In the genomic region with DNA sequence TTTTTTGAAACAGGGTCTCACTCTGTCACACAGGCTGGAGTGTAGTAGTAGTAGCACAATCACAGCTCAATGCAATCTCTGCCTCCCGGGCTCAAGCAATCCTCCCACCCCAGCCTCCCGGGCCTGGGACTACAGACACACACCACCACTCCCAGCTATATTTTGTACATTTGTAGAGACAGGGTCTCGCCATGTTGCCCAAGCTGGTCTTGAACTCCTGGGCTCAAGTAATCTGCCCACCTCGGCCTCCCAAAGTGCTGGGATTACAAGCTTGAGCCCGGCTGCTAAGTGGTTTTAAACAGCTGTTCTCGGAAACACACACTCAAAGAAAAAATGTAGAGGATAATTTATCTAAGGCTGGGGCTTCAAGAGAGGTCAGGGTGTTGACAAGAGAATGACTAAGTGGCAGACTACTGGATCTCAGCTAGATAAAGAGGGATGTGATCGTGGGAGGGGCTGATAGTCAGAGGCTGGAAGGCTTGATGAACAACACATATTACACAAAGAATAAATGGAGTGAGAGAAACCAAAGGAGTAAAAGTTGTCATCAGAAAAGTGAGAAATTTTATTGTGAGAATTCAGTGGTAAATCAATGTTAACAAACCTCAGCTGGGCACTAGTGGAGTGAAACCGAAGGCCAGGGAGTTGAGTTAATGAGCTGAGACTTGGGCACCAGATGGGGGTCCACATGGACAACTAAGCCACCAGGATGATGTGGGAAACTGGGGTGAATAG, we compare ENCODE assay signal across 17 cellular contexts. TPM values are rescaled to one million over a fixed set of nuclear protein-coding genes. Genes with fewer than 3 reads are reported as not detected.
A peak's percentile ranks its signal among the peaks of the same experiment; 100 is the strongest.
DNase-seq lines count a peak whose midpoint lies in the region; ATAC-seq and TF ChIP-seq lines count a peak whose summit lies in the region.
"Had no signal": no experiment of that assay in that cellular context is flagged by ENCODE, and none has a peak within 500 bp of the region (broad histone marks: within the 10 kb centered on the region; RNA-seq: fewer than 3 reads in every experiment).

No MANE protein-coding gene starts in this region.

- no peak overlapping the region for H3K4me2 ChIP-seq in hepatocyte

- DNase-seq in left ventricle myocardium superior (no peak), left ventricle myocardium inferior (no peak), SJCRH30 (peak; percentile 6 to 34), hepatocyte (ENCODE audit: low spot score) (peak; percentile 65), esophagus muscularis mucosa (ENCODE audit: extremely low spot score) (no peak), suprapubic skin (ENCODE audit: low spot score in 2 of 2) (no peak), LoVo (ENCODE audit: low spot score) (no peak)
- DNase-seq: activated CD4-positive, alpha-beta T cell treated with anti-CD3 and anti-CD28 coated beads, Interleukin-2, amount 50 U/mL, for 48 hours; activated effector memory CD4-positive, alpha-beta T cell treated with Interleukin-2 at 50 U/mL for 16 hours; cerebellar nuclear complex; Karpas-422; NCI-H2081; stimulated activated CD4-positive, alpha-beta T cell treated with anti-CD3 and anti-CD28 coated beads, Interleukin-2, amount 100 ng/mL, for 24 hours; T-helper 17 cell had no signal

- no peak for TF ChIP-seq CTCF in left ventricle myocardium inferior (IDR thresholded peaks at IDR 0.05; ENCODE audit: borderline replicate concordance)
- TF ChIP-seq CTCF in hepatocyte (IDR thresholded peaks at IDR 0.05; ENCODE audit: poor library complexity): no peak
- no peak for TF ChIP-seq CTCF in esophagus muscularis mucosa (IDR thresholded peaks at IDR 0.05)
- no peak for TF ChIP-seq CTCF in suprapubic skin (IDR thresholded peaks at IDR 0.05)

- peak; percentile 51 for ATAC-seq in left ventricle myocardium superior
- no peak for ATAC-seq in HG02623 (IDR thresholded peaks at IDR 0.05; ENCODE audit: unreplicated experiment)
- ATAC-seq: T-helper 17 cell had no signal

- H3K27ac ChIP-seq in left ventricle myocardium inferior (replicated peaks): no peak overlapping the region
- H3K27ac ChIP-seq in SJCRH30: no peak overlapping the region
- peak overlapping the region; percentile 36 for H3K27ac ChIP-seq in hepatocyte
- no peak overlapping the region for H3K27ac ChIP-seq in esophagus muscularis mucosa (replicated peaks in 1 of 4)
- H3K27ac ChIP-seq in suprapubic skin: no peak overlapping the region
- H3K27ac ChIP-seq: Peyer's patch had no signal

- H3K4me3 ChIP-seq in left ventricle myocardium inferior (no peak overlapping the region), SJCRH30 (no peak overlapping the region), hepatocyte (no peak overlapping the region), esophagus muscularis mucosa (no peak overlapping the region), suprapubic skin (no peak overlapping the region)
- H3K4me3 ChIP-seq: Peyer's patch had no signal

- H3K36me3 ChIP-seq in left ventricle myocardium inferior (no peaks in the 10 kb centered on the region), SJCRH30 (no peaks in the 10 kb centered on the region), hepatocyte (replicated peaks; ENCODE audit: insufficient read depth, low read depth) (no peaks in the 10 kb centered on the region), esophagus muscularis mucosa (no peaks in the 10 kb centered on the region), suprapubic skin (no peaks in the 10 kb centered on the region)
- H3K36me3 ChIP-seq: Peyer's patch had no signal

- H3K27me3 ChIP-seq in left ventricle myocardium inferior (ENCODE audit: low read depth): no peaks in the 10 kb centered on the region
- H3K27me3 ChIP-seq in SJCRH30: no peaks in the 10 kb centered on the region
- peaks cover 18% of the 10 kb centered on the region for H3K27me3 ChIP-seq in hepatocyte
- peaks cover 0 to 4% (median 0%) of the 10 kb centered on the region in 4 donors for H3K27me3 ChIP-seq in esophagus muscularis mucosa
- no peaks in the 10 kb centered on the region for H3K27me3 ChIP-seq in suprapubic skin
- H3K27me3 ChIP-seq: Peyer's patch had no signal

- H3K9me2 ChIP-seq in hepatocyte (replicated peaks; ENCODE audit: insufficient read depth): no peaks in the 10 kb centered on the region

- peaks cover 22% of the 10 kb centered on the region for H3K4me1 ChIP-seq in left ventricle myocardium inferior
- H3K4me1 ChIP-seq in SJCRH30: no peaks in the 10 kb centered on the region
- H3K4me1 ChIP-seq in hepatocyte (ENCODE audit: insufficient read depth): no peaks in the 10 kb centered on the region
- H3K4me1 ChIP-seq in esophagus muscularis mucosa: peaks cover 0 to 3% (median 0%) of the 10 kb centered on the region in 4 donors
- H3K4me1 ChIP-seq in suprapubic skin: peaks cover 1% of the 10 kb centered on the region

- TF ChIP-seq EP300 in esophagus muscularis mucosa (IDR thresholded peaks at IDR 0.05): no peak
- no peak for TF ChIP-seq EP300 in suprapubic skin (IDR thresholded peaks at IDR 0.05)

- no peaks in the 10 kb centered on the region for H4K20me1 ChIP-seq in hepatocyte (ENCODE audit: insufficient read depth, poor library complexity, severe bottlenecking)

- intact Hi-C loops in left ventricle myocardium superior (cut with micrococcal nuclease): no loop called here
- intact Hi-C loops in left ventricle myocardium inferior (cut with micrococcal nuclease): no loop called here
- intact Hi-C loops in esophagus muscularis mucosa (cut with DNase I): no loop called here

- H3K9me3 ChIP-seq in left ventricle myocardium inferior (replicated peaks) (no peaks in the 10 kb centered on the region), SJCRH30 (replicated peaks) (no peaks in the 10 kb centered on the region), hepatocyte (ENCODE audit: low read depth) (no peaks in the 10 kb centered on the region), esophagus muscularis mucosa (no peaks in the 10 kb centered on the region), suprapubic skin (no peaks in the 10 kb centered on the region)
- H3K9me3 ChIP-seq: Peyer's patch had no signal

- TF ChIP-seq POLR2A in esophagus muscularis mucosa (IDR thresholded peaks at IDR 0.05; ENCODE audit: low read depth): no peak
- no peak for TF ChIP-seq POLR2A in suprapubic skin (IDR thresholded peaks at IDR 0.05)

- H3K79me2 ChIP-seq in hepatocyte: no peaks in the 10 kb centered on the region

- no peak overlapping the region for H2AFZ ChIP-seq in hepatocyte

- 34% methylated on average over 8 of the region's 8 CpGs for WGBS in hepatocyte (ENCODE audit: low lambda C conversion rate, missing lambda C conversion rate)
- WGBS in esophagus muscularis mucosa: 50% methylated on average over 8 of the region's 8 CpGs
- 77% methylated on average over 8 of the region's 8 CpGs for WGBS in suprapubic skin

RNA-seq across cellular contexts. Expression of a gene that starts 6.9 kb away (rescaled TPM):
- total RNA-seq in left ventricle myocardium superior: 1.4 TPM
- total RNA-seq in left ventricle myocardium inferior: 1.5 TPM
- total RNA-seq in SJCRH30 (2014; rRNA removed; shearing (Covaris generic)): not detected in 2 replicates
- total RNA-seq in hepatocyte: 1.5 and 3.1 TPM in 2 replicates
- polyA plus RNA-seq in hepatocyte: 1.6 and 4.0 TPM in 2 replicates
- total RNA-seq in esophagus muscularis mucosa: 1 to 10 TPM; 1.1 to 3.0 (median 2.0) TPM
- 1 to 10 TPM in 2 of 4 donors, under 1 TPM in 2; 0.59 to 1.4 (median 0.99) TPM for total RNA-seq in suprapubic skin
- total RNA-seq: epithelial cell of proximal tubule had no signal

RNA-seq across cellular contexts. Expression of a gene that starts 29.4 kb away (rescaled TPM):
- total RNA-seq in left ventricle myocardium superior (0.62 TPM), left ventricle myocardium inferior (0.22 TPM), hepatocyte (0.07 TPM in 1 of 2 replicates, not detected in the other), esophagus muscularis mucosa (1 to 10 TPM in 1 of 4 donors, under 1 TPM in 3; 0.39 to 3.0 (median 0.44) TPM), suprapubic skin (1 to 10 TPM in 1 of 4 donors, under 1 TPM in 1, not detected in 2; 0.34 to 1.3 TPM)
- not detected in 2 replicates for total RNA-seq in SJCRH30 (2014; rRNA removed; shearing (Covaris generic))
- not detected in 2 replicates for polyA plus RNA-seq in hepatocyte
- total RNA-seq: epithelial cell of proximal tubule had no signal

RNA-seq across cellular contexts. Expression of a gene that starts 46.3 kb away (rescaled TPM):
- total RNA-seq in left ventricle myocardium superior (1.3 TPM), left ventricle myocardium inferior (0.63 TPM), hepatocyte (0.04 and 0.23 TPM in 2 replicates), esophagus muscularis mucosa (1 to 10 TPM in 3 of 4 donors, under 1 TPM in 1; 0.46 to 6.0 (median 2.3) TPM), suprapubic skin (1 to 10 TPM in 1 of 4 donors, under 1 TPM in 3; 0.26 to 1.2 (median 0.76) TPM)
- not detected in 2 replicates for total RNA-seq in SJCRH30 (2014; rRNA removed; shearing (Covaris generic))
- polyA plus RNA-seq in hepatocyte: not detected in 2 replicates
- total RNA-seq: epithelial cell of proximal tubule had no signal

Comparison
In these comparisons a context has a peak if more than half of its experiments do, and no peak if none do; other contexts are left out.
1. DNase-seq: peak in SJCRH30 (2 of 2) and hepatocyte (single experiment); none in left ventricle myocardium superior (single experiment), left ventricle myocardium inferior (single experiment), esophagus muscularis mucosa (single experiment), suprapubic skin (0 of 2) and LoVo (single experiment).